Comparison of ENCODE assay signal across 15 cellular contexts in the genomic region with DNA sequence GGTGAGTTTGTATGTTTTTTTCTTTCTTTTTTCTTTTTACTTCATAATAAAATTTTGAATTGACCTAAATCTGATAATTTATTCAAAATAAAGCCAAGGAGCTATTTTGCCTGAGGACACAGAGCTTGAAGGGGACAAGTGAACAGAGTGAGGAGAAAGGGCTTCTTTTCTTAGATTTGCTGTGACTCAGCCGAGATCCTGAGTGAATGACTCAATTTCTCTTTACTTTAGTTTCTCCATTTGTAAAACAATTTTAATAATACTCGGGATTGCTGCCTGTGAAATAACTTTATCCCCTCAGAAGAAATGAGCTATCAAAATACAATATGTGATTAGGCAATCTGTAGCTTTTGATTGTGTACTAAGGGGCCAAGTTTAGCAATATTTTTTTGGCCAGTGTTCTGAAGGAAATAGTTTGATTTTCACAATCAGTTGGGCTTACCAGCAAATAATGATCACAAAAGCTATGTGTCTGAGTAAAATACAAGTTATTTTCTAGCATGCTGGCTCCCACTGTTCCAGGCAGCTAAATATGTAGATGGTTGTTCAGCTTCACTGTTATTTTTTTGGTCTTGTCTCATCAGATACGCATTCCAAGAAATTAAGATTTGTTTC.
DNase-seq lines count a peak whose midpoint lies in the region; ATAC-seq and TF ChIP-seq lines count a peak whose summit lies in the region.
"Had no signal": no experiment of that assay in that cellular context is flagged by ENCODE, and none has a peak within 500 bp of the region (broad histone marks: within the 10 kb centered on the region; RNA-seq: fewer than 3 reads in every experiment).

No MANE protein-coding gene starts in this region.

- H3K4me3 Mint-ChIP-seq in CD8-positive, alpha-beta memory T cell, result peak overlapping the region in 5 of 7 donors; percentile 3 to 61 (median 30)
- H3K4me3 Mint-ChIP-seq in nephron, result no peak overlapping the region
- H3K4me3 Mint-ChIP-seq: activated CD4-positive, alpha-beta T cell treated with anti-CD3 and anti-CD28 coated beads for 36 hours; CD8-positive, alpha-beta T cell had no signal

- H3K36me3 ChIP-seq in CD8-positive, alpha-beta memory T cell (ENCODE audit: insufficient read depth, low read length), result no peaks in the 10 kb centered on the region
- H3K36me3 ChIP-seq in uterus, result no peaks in the 10 kb centered on the region
- H3K36me3 ChIP-seq: tibial nerve had no signal

- no peaks in the 10 kb centered on the region for H3K9me3 ChIP-seq in CD8-positive, alpha-beta memory T cell (ENCODE audit: low read length)
- no peaks in the 10 kb centered on the region for H3K9me3 ChIP-seq in uterus
- H3K9me3 ChIP-seq: tibial nerve had no signal

- DNase-seq in AG20443 (ENCODE audit: low spot score), result peak; percentile 60
- no peak for DNase-seq in CD8-positive, alpha-beta memory T cell
- DNase-seq in astrocyte of the cerebellum (ENCODE audit: low read depth), result peak; percentile 8
- DNase-seq in NCI-H510A treated with DMSO at 0.1 percent for 48 hours (lab: John Stamatoyannopoulos, UW), result no peak
- DNase-seq in uterus, result no peak
- no peak for DNase-seq in left colon
- DNase-seq: activated CD4-positive, alpha-beta T cell treated with anti-CD3 and anti-CD28 coated beads for 36 hours; activated effector memory CD4-positive, alpha-beta T cell treated with Interleukin-2 at 50 U/mL for 16 hours; CD8-positive, alpha-beta T cell; glutamatergic neuron; NCI-H187 treated with DMSO at 0.1 percent for 48 hours; NCI-H524 had no signal

- intact Hi-C loops in uterus (cut with DNase I; ENCODE audit: low total_unique reads), result no loop called here
- intact Hi-C loops in left colon (cut with DNase I, micrococcal nuclease), result no loop called here

- POLR2A ChIA-PET in CD8-positive, alpha-beta memory T cell (lab: Charles Lee), result interaction anchor here (0.6 to 1.2 kb wide), 2 partner anchors 46 to 932 kb away, joined by 3 read pairs; a partner anchor contains a TSS

- CTCF ChIA-PET in CD8-positive, alpha-beta memory T cell (lab: Charles Lee), result interaction anchor here (0.8 to 1.8 kb wide), 3 partner anchors 7 to 470 kb away, joined by 3 to 5 read pairs (median 4); no protein-coding TSS in a partner anchor

- TF ChIP-seq POLR2A in uterus (IDR thresholded peaks at IDR 0.05), result no peak

- peaks cover 0 to 8% (median 5%) of the 10 kb centered on the region in 3 donors for H3K36me3 Mint-ChIP-seq in CD8-positive, alpha-beta memory T cell
- H3K36me3 Mint-ChIP-seq in nephron (ENCODE audit: low read depth), result no peaks in the 10 kb centered on the region
- H3K36me3 Mint-ChIP-seq: CD8-positive, alpha-beta T cell had no signal

- peak overlapping the region; percentile 1 to 80 (median 45) for H3K27ac Mint-ChIP-seq in CD8-positive, alpha-beta memory T cell
- peak overlapping the region in 2 of 3 experiments; percentile 14 to 68 for H3K27ac Mint-ChIP-seq in nephron
- H3K27ac Mint-ChIP-seq: progenitor cell of endocrine pancreas had no signal

- in situ Hi-C loops in astrocyte of the cerebellum (cut with HindIII; ENCODE audit: low sequenced_read_pairs), result no loop called here

- H3K27me3 Mint-ChIP-seq in CD8-positive, alpha-beta memory T cell, result no peaks in the 10 kb centered on the region
- peaks cover 14% of the 10 kb centered on the region for H3K27me3 Mint-ChIP-seq in nephron (ENCODE audit: low read depth)
- H3K27me3 Mint-ChIP-seq: progenitor cell of endocrine pancreas had no signal

- H3K4me3 ChIP-seq in CD8-positive, alpha-beta memory T cell (ENCODE audit: low read length), result no peak overlapping the region
- H3K4me3 ChIP-seq in astrocyte of the cerebellum (ENCODE audit: low read depth, low read length) (no peak overlapping the region), uterus (no peak overlapping the region)
- H3K4me3 ChIP-seq: tibial nerve had no signal

- no peak for ATAC-seq in left colon

- peaks cover 35 to 88% (median 65%) of the 10 kb centered on the region in 3 donors for H3K4me1 Mint-ChIP-seq in CD8-positive, alpha-beta memory T cell
- H3K4me1 Mint-ChIP-seq in nephron, result peaks cover 41% of the 10 kb centered on the region

- H3K9me3 Mint-ChIP-seq in CD8-positive, alpha-beta memory T cell, result no peaks in the 10 kb centered on the region
- H3K9me3 Mint-ChIP-seq in nephron, result peaks cover 3% of the 10 kb centered on the region
- H3K9me3 Mint-ChIP-seq: CD8-positive, alpha-beta T cell had no signal

- H3K4me1 ChIP-seq in CD8-positive, alpha-beta memory T cell (ENCODE audit: insufficient read depth, low read length), result peaks cover 36% of the 10 kb centered on the region
- H3K4me1 ChIP-seq in uterus, result no peaks in the 10 kb centered on the region

- H3K27ac ChIP-seq in CD8-positive, alpha-beta memory T cell (ENCODE audit: low read depth, low read length), result no peak overlapping the region
- H3K27ac ChIP-seq in uterus, result no peak overlapping the region

- no peaks in the 10 kb centered on the region for H3K27me3 ChIP-seq in CD8-positive, alpha-beta memory T cell (ENCODE audit: insufficient read depth, low read length, poor library complexity, severe bottlenecking)
- H3K27me3 ChIP-seq in uterus, result no peaks in the 10 kb centered on the region
- H3K27me3 ChIP-seq: tibial nerve had no signal

- TF ChIP-seq CTCF in astrocyte of the cerebellum (IDR thresholded peaks at IDR 0.05; ENCODE audit: low read depth, low read length, missing control alignments), result no peak
- TF ChIP-seq CTCF in nephron (IDR thresholded peaks at IDR 0.05; ENCODE audit: unreplicated experiment in 3 of 3), result no peak
- TF ChIP-seq CTCF in uterus (IDR thresholded peaks at IDR 0.05), result no peak

Comparison
In these comparisons a context has a peak if more than half of its experiments do, and no peak if none do; other contexts are left out.
1. DNase-seq: peak in AG20443 (single experiment) and astrocyte of the cerebellum (single experiment); none in CD8-positive, alpha-beta memory T cell (0 of 5), NCI-H510A treated with DMSO at 0.1 percent for 48 hours (single experiment), uterus (0 of 2) and left colon (0 of 2).
2. H3K4me3 Mint-ChIP-seq: peak in CD8-positive, alpha-beta memory T cell (5 of 7); none in nephron (0 of 3).